26 cellular contexts compared by ENCODE assay signal in genomic region chr15:57618325-57618724, GRCh38. TPM values are rescaled to one million over a fixed set of nuclear protein-coding genes. Genes with fewer than 3 reads are reported as not detected.
"Had no signal": no experiment of that assay in that cellular context is flagged by ENCODE, and none has a peak within 500 bp of the region (broad histone marks: within the 10 kb centered on the region; RNA-seq: fewer than 3 reads in every experiment).

No MANE protein-coding gene starts in this region.

- H3K27ac ChIP-seq: brain microvascular endothelial cell, WERI-Rb-1 had no signal

- H3K27me3 ChIP-seq: brain microvascular endothelial cell had no signal

- ATAC-seq: activated CD4-positive, CD25-positive, alpha-beta regulatory T cell treated with anti-CD3 and anti-CD28 coated beads, Interleukin-2, amount 50 U/mL, for 24 hours; activated CD8-positive, alpha-beta T cell treated with anti-CD3 and anti-CD28 coated beads for 36 hours; activated T-cell treated with anti-CD3 and anti-CD28 coated beads, Interleukin-2, amount 50 U/mL, for 4 hours; activated T-helper 17 cell treated with anti-CD3 and anti-CD28 coated beads, Interleukin-2, amount 50 U/mL, for 72 hours; esophagus mucosa; T-helper 17 cell had no signal

- DNase-seq: activated B cell treated with CpG ODN at 0.5 μM for 24 hours; activated CD4-positive, alpha-beta T cell treated with anti-CD3 and anti-CD28 coated beads for 48 hours; activated CD4-positive, alpha-beta T cell treated with anti-CD3 and anti-CD28 coated beads, Interleukin-2, amount 50 U/mL, for 1 hour; activated CD4-positive, alpha-beta T cell treated with anti-CD3 and anti-CD28 coated beads, Interleukin-2, amount 50 U/mL, for 48 hours; activated CD8-positive, alpha-beta memory T cell treated with anti-CD3 and anti-CD28 coated beads for 24 hours; activated CD8-positive, alpha-beta T cell treated with anti-CD3 and anti-CD28 coated beads for 36 hours; activated effector memory CD4-positive, alpha-beta T cell treated with Interleukin-2 at 50 U/mL for 16 hours; activated gamma-delta T cell treated with Interleukin-2 at 50 U/mL for 16 hours; activated naive CD4-positive, alpha-beta T cell treated with anti-CD3 and anti-CD28 coated beads, Interleukin-2, amount 50 U/mL, for 16 hours; activated naive CD4-positive, alpha-beta T cell treated with Interleukin-2 at 50 U/mL for 16 hours; activated T-cell treated with anti-CD3 and anti-CD28 coated beads, Interleukin-2, amount 50 U/mL, for 4 hours; amniotic stem cell; anterior cingulate cortex; brain microvascular endothelial cell; caudate nucleus; cortex of kidney; effector CD8-positive, alpha-beta T cell; foreskin fibroblast; head of caudate nucleus; T-helper 1 cell; T-helper 17 cell; T1000; WERI-Rb-1 had no signal

- H3K36me3 ChIP-seq: brain microvascular endothelial cell, WERI-Rb-1 had no signal

RNA-seq across cellular contexts. Expression of gene MYZAP, which starts 26.6 kb away (rescaled TPM):
- total RNA-seq: activated CD8-positive, alpha-beta T cell treated with anti-CD3 and anti-CD28 coated beads for 36 hours; activated T-helper 17 cell treated with anti-CD3 and anti-CD28 coated beads, Interleukin-2, amount 50 U/mL, for 72 hours had no signal
